In the genomic region with DNA sequence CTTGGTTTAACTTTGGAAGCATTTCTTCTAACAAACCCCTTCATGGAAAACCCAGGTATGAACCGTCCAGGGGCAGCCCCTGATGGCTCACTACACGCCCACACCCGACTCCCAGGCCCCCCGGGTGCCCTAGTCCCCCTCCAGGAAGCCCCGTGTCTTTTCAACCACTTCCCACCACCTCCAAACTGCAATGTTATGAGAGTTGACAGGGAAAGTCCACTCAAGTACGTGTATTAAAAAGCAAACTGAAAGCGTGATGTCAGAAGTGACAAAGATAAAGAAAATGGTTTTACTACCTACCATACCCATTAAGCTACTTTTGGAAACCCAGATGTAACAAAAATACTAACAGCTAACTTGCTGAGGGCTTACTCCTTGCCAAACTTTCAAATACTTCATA, we compare ENCODE assay signal across 15 cellular contexts. TPM values are rescaled to one million over a fixed set of nuclear protein-coding genes. Genes with fewer than 3 reads are reported as not detected.
DNase-seq lines count a peak whose midpoint lies in the region; ATAC-seq, FAIRE-seq and TF ChIP-seq lines count a peak whose summit lies in the region.
"Had no signal": no experiment of that assay in that cellular context is flagged by ENCODE, and none has a peak within 500 bp of the region (broad histone marks: within the 10 kb centered on the region; RNA-seq: fewer than 3 reads in every experiment).

No MANE protein-coding gene starts in this region.

- WGBS in pancreas, 2 donors = 70 to 82% methylated on average over 7 of the region's 7 CpGs
- WGBS in transverse colon (ENCODE audit: low coverage in 1 of 2), 2 donors = 43 to 64% methylated on average over 2 to 7 of the region's 7 CpGs

- H3K9me3 ChIP-seq in Caco-2 = no peaks in the 10 kb centered on the region
- no peaks in the 10 kb centered on the region for H3K9me3 ChIP-seq in pancreas
- H3K9me3 ChIP-seq in transverse colon = no peaks in the 10 kb centered on the region

- no peak overlapping the region for H3K27ac Mint-ChIP-seq in activated CD4-positive, alpha-beta memory T cell treated with anti-CD3 and anti-CD28 coated beads for 36 hours
- no peak overlapping the region for H3K27ac Mint-ChIP-seq in activated CD4-positive, alpha-beta memory T cell treated with anti-CD3 and anti-CD28 coated beads, Interleukin-2, amount 10 ng/mL, durations not matched to agents 7 days and 5 days
- H3K27ac Mint-ChIP-seq in stimulated activated memory B cell treated with anti-CD40 and anti-IgM and Interleukin-4, amounts not matched to agents 10 μg/mL and 1 μg/mL and 100 μg/mL, for 72 hours = no peak overlapping the region
- no peak overlapping the region for H3K27ac Mint-ChIP-seq in Caco-2 (ENCODE audit: unreplicated experiment)
- H3K27ac Mint-ChIP-seq: H9 had no signal

- BruUV-seq in Caco-2 (replicated peaks; lab: Mats Ljungman, UMichigan) = no TSS peak

- no peaks in the 10 kb centered on the region for H3K27me3 Mint-ChIP-seq in activated CD4-positive, alpha-beta memory T cell treated with anti-CD3 and anti-CD28 coated beads for 36 hours
- no peaks in the 10 kb centered on the region for H3K27me3 Mint-ChIP-seq in activated CD4-positive, alpha-beta memory T cell treated with anti-CD3 and anti-CD28 coated beads, Interleukin-2, amount 10 ng/mL, durations not matched to agents 7 days and 5 days
- no peaks in the 10 kb centered on the region for H3K27me3 Mint-ChIP-seq in stimulated activated memory B cell treated with anti-CD40 and anti-IgM and Interleukin-4, amounts not matched to agents 10 μg/mL and 1 μg/mL and 100 μg/mL, for 72 hours
- peaks cover 9% of the 10 kb centered on the region for H3K27me3 Mint-ChIP-seq in Caco-2 (ENCODE audit: insufficient read depth, unreplicated experiment)

- no peaks in the 10 kb centered on the region for H3K4me1 Mint-ChIP-seq in activated CD4-positive, alpha-beta memory T cell treated with anti-CD3 and anti-CD28 coated beads for 36 hours (ENCODE audit: low read depth)
- no peaks in the 10 kb centered on the region for H3K4me1 Mint-ChIP-seq in activated CD4-positive, alpha-beta memory T cell treated with anti-CD3 and anti-CD28 coated beads, Interleukin-2, amount 10 ng/mL, durations not matched to agents 7 days and 5 days
- H3K4me1 Mint-ChIP-seq in stimulated activated memory B cell treated with anti-CD40 and anti-IgM and Interleukin-4, amounts not matched to agents 10 μg/mL and 1 μg/mL and 100 μg/mL, for 72 hours = peaks cover 5% of the 10 kb centered on the region
- no peaks in the 10 kb centered on the region for H3K4me1 Mint-ChIP-seq in Caco-2 (ENCODE audit: low read depth, unreplicated experiment)

- peaks cover 14% of the 10 kb centered on the region for H3K9me3 Mint-ChIP-seq in activated CD4-positive, alpha-beta memory T cell treated with anti-CD3 and anti-CD28 coated beads for 36 hours
- H3K9me3 Mint-ChIP-seq in activated CD4-positive, alpha-beta memory T cell treated with anti-CD3 and anti-CD28 coated beads, Interleukin-2, amount 10 ng/mL, durations not matched to agents 7 days and 5 days = peaks cover 9% of the 10 kb centered on the region
- H3K9me3 Mint-ChIP-seq in stimulated activated memory B cell treated with anti-CD40 and anti-IgM and Interleukin-4, amounts not matched to agents 10 μg/mL and 1 μg/mL and 100 μg/mL, for 72 hours = peaks cover 4% of the 10 kb centered on the region
- H3K9me3 Mint-ChIP-seq in Caco-2 (ENCODE audit: unreplicated experiment) = no peaks in the 10 kb centered on the region
- H3K9me3 Mint-ChIP-seq: H9 had no signal

- H3K4me1 ChIP-seq in Caco-2 (no peaks in the 10 kb centered on the region), pancreas (no peaks in the 10 kb centered on the region), transverse colon (peaks cover 0 to 2% (median 0%) of the 10 kb centered on the region in 4 donors)

- POLR2A ChIA-PET in activated CD4-positive, alpha-beta memory T cell treated with anti-CD3 and anti-CD28 coated beads for 36 hours (lab: Charles Lee) = no interaction called here
- POLR2A ChIA-PET in activated CD4-positive, alpha-beta memory T cell treated with anti-CD3 and anti-CD28 coated beads, Interleukin-2, amount 10 ng/mL, durations not matched to agents 7 days and 5 days (lab: Charles Lee) = no interaction called here
- POLR2A ChIA-PET in Caco-2 (lab: Charles Lee) = no interaction called here

- H3K36me3 Mint-ChIP-seq in activated CD4-positive, alpha-beta memory T cell treated with anti-CD3 and anti-CD28 coated beads for 36 hours = no peaks in the 10 kb centered on the region
- H3K36me3 Mint-ChIP-seq in activated CD4-positive, alpha-beta memory T cell treated with anti-CD3 and anti-CD28 coated beads, Interleukin-2, amount 10 ng/mL, durations not matched to agents 7 days and 5 days (ENCODE audit: low read depth) = no peaks in the 10 kb centered on the region
- H3K36me3 Mint-ChIP-seq in stimulated activated memory B cell treated with anti-CD40 and anti-IgM and Interleukin-4, amounts not matched to agents 10 μg/mL and 1 μg/mL and 100 μg/mL, for 72 hours = no peaks in the 10 kb centered on the region
- H3K36me3 Mint-ChIP-seq in Caco-2 (ENCODE audit: insufficient read depth, unreplicated experiment) = no peaks in the 10 kb centered on the region

- DNase-seq in activated CD4-positive, alpha-beta memory T cell treated with anti-CD3 and anti-CD28 coated beads for 36 hours = peak; percentile 12
- DNase-seq in activated CD4-positive, alpha-beta memory T cell treated with anti-CD3 and anti-CD28 coated beads, Interleukin-2, amount 10 ng/mL, durations not matched to agents 7 days and 5 days = no peak
- DNase-seq in Caco-2 (no peak), pancreas (no peak), transverse colon (no peak)
- DNase-seq: H9; Kasumi-1; NCI-H510A; SIG-M5; stimulated activated CD8-positive, alpha-beta memory T cell treated with anti-CD3 and anti-CD28 coated beads, Interleukin-4, amount 100 ng/mL, for 48 hours had no signal

- intact Hi-C loops in activated CD4-positive, alpha-beta memory T cell treated with anti-CD3 and anti-CD28 coated beads for 36 hours (cut with micrococcal nuclease) = no loop called here
- intact Hi-C loops in Caco-2 (cut with micrococcal nuclease; ENCODE audit: unreplicated experiment) = no loop called here
- intact Hi-C loops in pancreas (cut with DNase I) = no loop called here
- intact Hi-C loops in transverse colon (cut with DNase I; ENCODE audit: low total_unique reads) = no loop called here

- H3K4me3 ChIP-seq in Caco-2 (ENCODE audit: low read depth, low read length) = no peak overlapping the region
- no peak overlapping the region for H3K4me3 ChIP-seq in pancreas
- no peak overlapping the region for H3K4me3 ChIP-seq in transverse colon
- H3K4me3 ChIP-seq: skin epidermis had no signal

- TF ChIP-seq CTCF in Caco-2 (IDR thresholded peaks at IDR 0.05; ENCODE audit: insufficient read depth in 1 of 2, low read depth in 1 of 2, low read length in 1 of 2, severe bottlenecking in 1 of 2, unreplicated experiment in 1 of 2) (no peak), pancreas (IDR thresholded peaks at IDR 0.05) (no peak), transverse colon (IDR thresholded peaks at IDR 0.05) (no peak)

- TF ChIP-seq EP300 in transverse colon (IDR thresholded peaks at IDR 0.05; ENCODE audit: low read depth) = no peak

- no peak for FAIRE-seq in pancreas (lab: Jason Lieb, UNC)
- FAIRE-seq: A204.1 had no signal

- TF ChIP-seq POLR2A in transverse colon (IDR thresholded peaks at IDR 0.05) = no peak

- H3K4me3 Mint-ChIP-seq in activated CD4-positive, alpha-beta memory T cell treated with anti-CD3 and anti-CD28 coated beads for 36 hours = no peak overlapping the region
- no peak overlapping the region for H3K4me3 Mint-ChIP-seq in activated CD4-positive, alpha-beta memory T cell treated with anti-CD3 and anti-CD28 coated beads, Interleukin-2, amount 10 ng/mL, durations not matched to agents 7 days and 5 days
- H3K4me3 Mint-ChIP-seq in stimulated activated memory B cell treated with anti-CD40 and anti-IgM and Interleukin-4, amounts not matched to agents 10 μg/mL and 1 μg/mL and 100 μg/mL, for 72 hours = peak overlapping the region; percentile 40
- no peak overlapping the region for H3K4me3 Mint-ChIP-seq in Caco-2 (ENCODE audit: unreplicated experiment)
- H3K4me3 Mint-ChIP-seq: H9 had no signal

- in situ Hi-C loops in transverse colon (cut with MboI; ENCODE audit: low pct_ligation_motif_present in 1 of 4, low pct_unique_long_range_greater_than_20kb in 1 of 4, low sequenced_read_pairs in 3 of 4) = no loop called here

- H3K27me3 ChIP-seq in Caco-2 (replicated peaks; ENCODE audit: control insufficient read depth, insufficient read depth, low read length) = no peaks in the 10 kb centered on the region
- no peaks in the 10 kb centered on the region for H3K27me3 ChIP-seq in pancreas
- H3K27me3 ChIP-seq in transverse colon = no peaks in the 10 kb centered on the region

- H3K27ac ChIP-seq in pancreas = no peak overlapping the region
- no peak overlapping the region for H3K27ac ChIP-seq in transverse colon
- H3K27ac ChIP-seq: skin epidermis had no signal

- H3K36me3 ChIP-seq in Caco-2 (ENCODE audit: control insufficient read depth, insufficient read depth, low read length) = no peaks in the 10 kb centered on the region
- no peaks in the 10 kb centered on the region for H3K36me3 ChIP-seq in pancreas
- H3K36me3 ChIP-seq in transverse colon = no peaks in the 10 kb centered on the region

- CTCF ChIA-PET in activated CD4-positive, alpha-beta memory T cell treated with anti-CD3 and anti-CD28 coated beads for 36 hours (lab: Charles Lee) = no interaction called here
- CTCF ChIA-PET in activated CD4-positive, alpha-beta memory T cell treated with anti-CD3 and anti-CD28 coated beads, Interleukin-2, amount 10 ng/mL, durations not matched to agents 7 days and 5 days (lab: Charles Lee) = no interaction called here
- CTCF ChIA-PET in Caco-2 (lab: Charles Lee) = no interaction called here

- ATAC-seq in GM21576 (IDR thresholded peaks at IDR 0.05; ENCODE audit: unreplicated experiment) (peak; percentile 68), HG03280 (IDR thresholded peaks at IDR 0.05; ENCODE audit: unreplicated experiment) (peak; percentile 78), pancreas (no peak)
- peak; percentile 53 for ATAC-seq in stimulated activated memory B cell treated with anti-CD40 and anti-IgM and Interleukin-4, amounts not matched to agents 10 μg/mL and 1 μg/mL and 100 μg/mL, for 72 hours

RNA-seq across cellular contexts. Expression of a gene that starts 51.5 kb away (rescaled TPM):
- under 1 TPM; 0.29 to 0.31 TPM for total RNA-seq in activated CD4-positive, alpha-beta memory T cell treated with anti-CD3 and anti-CD28 coated beads for 36 hours
- total RNA-seq in activated CD4-positive, alpha-beta memory T cell treated with anti-CD3 and anti-CD28 coated beads, Interleukin-2, amount 10 ng/mL, durations not matched to agents 7 days and 5 days = under 1 TPM in 1 of 2 experiments, not detected in 1; 0.20 TPM
- 0.23 TPM in 1 of 2 replicates, not detected in the other for total RNA-seq in Caco-2 (2022)
- 10 to 100 TPM in 1 of 6 donors, 1 to 10 TPM in 5; 4.4 to 15.1 (median 7.4) TPM for total RNA-seq in pancreas
- 1 to 10 TPM; 2.5 to 2.7 TPM for polyA plus RNA-seq in pancreas
- total RNA-seq in transverse colon = 1 to 10 TPM in 3 of 4 donors, under 1 TPM in 1; 0.20 to 4.9 (median 2.9) TPM

Comparison
In these comparisons a context has a peak if more than half of its experiments do, and no peak if none do; other contexts are left out.
1. ATAC-seq: peak in GM21576 (single experiment), HG03280 (single experiment) and stimulated activated memory B cell treated with anti-CD40 and anti-IgM and Interleukin-4, amounts not matched to agents 10 μg/mL and 1 μg/mL and 100 μg/mL, for 72 hours (single experiment); none in pancreas (0 of 4).